In the genomic region with DNA sequence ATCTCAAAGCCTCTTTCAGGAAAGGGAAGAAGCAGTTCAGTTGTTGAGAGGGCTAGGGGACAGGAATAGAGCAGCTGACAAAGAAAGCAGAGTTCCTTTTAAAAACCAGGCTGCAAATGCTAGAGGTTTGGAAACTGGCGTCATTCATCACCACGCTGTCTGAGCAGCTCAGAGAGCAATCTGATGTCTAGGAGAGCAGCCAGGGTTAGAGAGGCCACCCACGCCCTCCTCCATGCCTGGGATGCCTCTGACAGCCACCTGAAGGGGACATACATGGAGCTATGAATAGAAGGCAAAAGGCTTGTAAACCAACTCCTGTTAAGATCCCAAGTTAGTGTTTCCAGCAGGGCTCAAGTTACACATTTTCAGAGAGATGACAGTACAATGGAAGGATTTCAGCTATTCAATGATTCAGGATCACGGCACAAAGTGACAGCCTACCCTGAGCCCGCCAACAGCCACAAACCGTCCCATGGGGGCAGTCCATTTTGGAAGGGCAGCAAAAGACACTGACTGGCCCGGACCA, we compare ENCODE assay signal across 13 cellular contexts. TPM values are rescaled to one million over a fixed set of nuclear protein-coding genes. Genes with fewer than 3 reads are reported as not detected.
A peak's percentile ranks its signal among the peaks of the same experiment; 100 is the strongest.
DNase-seq lines count a peak whose midpoint lies in the region; TF ChIP-seq lines count a peak whose summit lies in the region.
"Had no signal": no experiment of that assay in that cellular context is flagged by ENCODE, and none has a peak within 500 bp of the region (broad histone marks: within the 10 kb centered on the region; RNA-seq: fewer than 3 reads in every experiment).

No MANE protein-coding gene starts in this region.

- no peaks in the 10 kb centered on the region for H3K36me3 ChIP-seq in hepatocyte (replicated peaks; ENCODE audit: insufficient read depth, low read depth)
- H3K36me3 ChIP-seq in thyroid gland: peaks cover 5% of the 10 kb centered on the region in 2 donors
- H3K36me3 ChIP-seq in colonic mucosa: peaks cover 4% of the 10 kb centered on the region

- H3K4me1 ChIP-seq in hepatocyte (ENCODE audit: insufficient read depth) (peaks cover 7% of the 10 kb centered on the region), thyroid gland (peaks cover 15 to 52% of the 10 kb centered on the region in 2 donors), colonic mucosa (peaks cover 5% of the 10 kb centered on the region)

- no peak overlapping the region for H3K4me3 ChIP-seq in astrocyte of the spinal cord (ENCODE audit: low read depth, low read length)
- no peak overlapping the region for H3K4me3 ChIP-seq in hepatocyte
- no peak overlapping the region for H3K4me3 ChIP-seq in thyroid gland (replicated peaks in 1 of 3)
- H3K4me3 ChIP-seq in colonic mucosa: no peak overlapping the region

- no peaks in the 10 kb centered on the region for H3K9me3 ChIP-seq in hepatocyte (ENCODE audit: low read depth)
- H3K9me3 ChIP-seq in thyroid gland: no peaks in the 10 kb centered on the region
- H3K9me3 ChIP-seq in colonic mucosa: no peaks in the 10 kb centered on the region

- H3K9me2 ChIP-seq in hepatocyte (replicated peaks; ENCODE audit: insufficient read depth): no peaks in the 10 kb centered on the region

- WGBS in hepatocyte (ENCODE audit: low lambda C conversion rate, missing lambda C conversion rate): 75% methylated on average over 7 of the region's 7 CpGs
- WGBS in thyroid gland, 2 donors: 40 to 66% methylated on average over 6 to 7 of the region's 7 CpGs

- H3K27ac ChIP-seq in hepatocyte (peak overlapping the region; percentile 61), thyroid gland (no peak overlapping the region), colonic mucosa (no peak overlapping the region)
- H3K27ac ChIP-seq: 22Rv1 had no signal

- H4K20me1 ChIP-seq in hepatocyte (ENCODE audit: insufficient read depth, poor library complexity, severe bottlenecking): peaks cover 82% of the 10 kb centered on the region

- no peak overlapping the region for H2AFZ ChIP-seq in hepatocyte

- DNase-seq in NCI-H2171 treated with DMSO at 0.1 percent for 48 hours (lab: John Stamatoyannopoulos, UW) (peak; percentile 12), NCI-H2171 (lab: John Stamatoyannopoulos, UW) (no peak), astrocyte of the spinal cord (ENCODE audit: low read depth, low spot score) (peak; percentile 61), hepatocyte (ENCODE audit: low spot score) (no peak), thyroid gland (peak; percentile 47 to 52), iPS-NIHi7 (ENCODE audit: extremely low spot score) (no peak), kidney glomerular epithelial cell (lab: John Stamatoyannopoulos, UW) (no peak), colonic mucosa (no peak)
- DNase-seq: cortex of kidney; NCI-H446; stimulated activated CD8-positive, alpha-beta memory T cell treated with anti-CD3 and anti-CD28 coated beads, Interleukin-4, amount 100 ng/mL, for 48 hours had no signal

- peaks cover 98% of the 10 kb centered on the region for H3K79me2 ChIP-seq in hepatocyte

- TF ChIP-seq CTCF in astrocyte of the spinal cord (IDR thresholded peaks at IDR 0.05; ENCODE audit: low read depth, low read length) (no peak), hepatocyte (IDR thresholded peaks at IDR 0.05; ENCODE audit: poor library complexity) (no peak), thyroid gland (IDR thresholded peaks at IDR 0.05) (no peak), colonic mucosa (IDR thresholded peaks at IDR 0.05) (no peak)

- no peak overlapping the region for H3K4me2 ChIP-seq in hepatocyte

- H3K9ac ChIP-seq in colonic mucosa (ENCODE audit: low read depth in 2 of 2, low read length in 2 of 2): no peak overlapping the region

- TF ChIP-seq POLR2A in thyroid gland (IDR thresholded peaks at IDR 0.05): no peak

- intact Hi-C loops in thyroid gland (cut with DNase I) (no loop called here), colonic mucosa (cut with DNase I) (no loop called here)

- no peaks in the 10 kb centered on the region for H3K27me3 ChIP-seq in hepatocyte
- no peaks in the 10 kb centered on the region for H3K27me3 ChIP-seq in thyroid gland
- H3K27me3 ChIP-seq in colonic mucosa: no peaks in the 10 kb centered on the region

- in situ Hi-C loops in astrocyte of the spinal cord (cut with HindIII; ENCODE audit: low sequenced_read_pairs): no loop called here

RNA-seq across cellular contexts. Expression of a gene that starts 12.4 kb away (rescaled TPM):
- 123 and 158 TPM in 2 replicates for total RNA-seq in hepatocyte
- 172 and 184 TPM in 2 replicates for polyA plus RNA-seq in hepatocyte
- total RNA-seq in thyroid gland: 100 to 1,000 TPM; 116 to 208 (median 147) TPM
- 100 to 1,000 TPM; 148 to 171 TPM for total RNA-seq in colonic mucosa

RNA-seq across cellular contexts. Expression of a gene that starts 19.8 kb away (rescaled TPM):
- total RNA-seq in hepatocyte (not detected in 2 replicates), thyroid gland (under 1 TPM in 1 of 4 donors, not detected in 3; 0.33 TPM), colonic mucosa (not detected)
- polyA plus RNA-seq in hepatocyte: 0.34 and 0.46 TPM in 2 replicates
- total RNA-seq: pulmonary artery endothelial cell had no signal

RNA-seq across cellular contexts. Expression of a gene that starts 21.3 kb away (rescaled TPM):
- total RNA-seq in hepatocyte: 21.7 and 29.2 TPM in 2 replicates
- 46.7 and 60.2 TPM in 2 replicates for polyA plus RNA-seq in hepatocyte
- 10 to 100 TPM; 14.2 to 37.9 (median 23.3) TPM for total RNA-seq in thyroid gland
- 10 to 100 TPM; 16.9 to 59.8 TPM for total RNA-seq in colonic mucosa

RNA-seq across cellular contexts. Expression of a gene that starts 29.9 kb away (rescaled TPM):
- 1.6 and 3.6 TPM in 2 replicates for total RNA-seq in hepatocyte
- 1.4 and 2.2 TPM in 2 replicates for polyA plus RNA-seq in hepatocyte
- total RNA-seq in thyroid gland: 10 to 100 TPM in 2 of 4 donors, 1 to 10 TPM in 2; 6.4 to 12.9 (median 9.7) TPM
- 10 to 100 TPM; 10.6 to 11.3 TPM for total RNA-seq in colonic mucosa

RNA-seq across cellular contexts. Expression of a gene that starts 38.5 kb away (rescaled TPM):
- total RNA-seq in hepatocyte (0.08 and 0.17 TPM in 2 replicates), thyroid gland (not detected), colonic mucosa (under 1 TPM in 1 of 2 donors, not detected in 1; 0.07 TPM)
- 0.12 and 0.23 TPM in 2 replicates for polyA plus RNA-seq in hepatocyte
- total RNA-seq: pulmonary artery endothelial cell had no signal

Comparison
In these comparisons a context has a peak if more than half of its experiments do, and no peak if none do; other contexts are left out.
1. DNase-seq: peak in NCI-H2171 treated with DMSO at 0.1 percent for 48 hours (single experiment), astrocyte of the spinal cord (single experiment) and thyroid gland (2 of 2); none in NCI-H2171 (single experiment), hepatocyte (single experiment), iPS-NIHi7 (single experiment), kidney glomerular epithelial cell (single experiment) and colonic mucosa (single experiment).